Comparison of ENCODE assay signal across 2 cellular contexts in the genomic region with DNA sequence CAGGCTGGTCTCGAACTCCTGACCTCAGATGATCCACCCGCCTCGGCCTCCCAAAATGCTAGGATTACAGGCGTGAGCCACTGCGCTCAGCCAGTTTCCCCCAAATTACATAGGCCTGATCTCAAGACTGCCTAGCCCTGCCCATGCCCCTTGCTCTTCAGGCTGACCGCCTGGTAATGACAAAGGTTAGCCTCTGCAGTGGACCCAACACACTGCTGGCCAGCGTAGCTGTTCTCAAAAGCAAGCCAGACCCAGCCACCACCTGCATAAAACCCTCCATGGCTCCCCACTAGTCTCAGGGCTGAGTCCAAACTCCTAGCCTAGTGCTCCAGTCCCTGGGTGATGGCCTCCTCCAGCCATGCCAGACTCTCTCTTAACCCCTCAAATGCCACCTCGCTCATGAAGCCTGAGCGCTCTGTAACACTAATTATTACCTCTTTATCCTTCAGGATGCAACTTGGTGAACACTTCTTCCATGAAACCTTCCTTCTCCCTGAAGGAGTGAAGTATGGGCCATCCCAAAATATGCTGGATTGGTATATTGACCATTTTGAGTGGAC.
TF ChIP-seq lines count a peak whose summit lies in the region.

No MANE protein-coding gene starts in this region.

TF ChIP-seq in SK-N-SH, 30 proteins besides CTCF, POLR2A, EP300 and RAD21 (continued from another document):
- TF ChIP-seq TAF1 (IDR thresholded peaks at IDR 0.05; ENCODE audit: borderline replicate concordance, low read depth, low read length) (no peak), RFX5 (IDR thresholded peaks at IDR 0.05; ENCODE audit: low read length) (no peak)

TF ChIP-seq in SK-N-SH treated with all-trans-retinoic acid at 6 μM for 48 hours, 23 proteins besides CTCF, POLR2A, EP300 and RAD21 (continued from another document):
- TF ChIP-seq, protein P1, sequence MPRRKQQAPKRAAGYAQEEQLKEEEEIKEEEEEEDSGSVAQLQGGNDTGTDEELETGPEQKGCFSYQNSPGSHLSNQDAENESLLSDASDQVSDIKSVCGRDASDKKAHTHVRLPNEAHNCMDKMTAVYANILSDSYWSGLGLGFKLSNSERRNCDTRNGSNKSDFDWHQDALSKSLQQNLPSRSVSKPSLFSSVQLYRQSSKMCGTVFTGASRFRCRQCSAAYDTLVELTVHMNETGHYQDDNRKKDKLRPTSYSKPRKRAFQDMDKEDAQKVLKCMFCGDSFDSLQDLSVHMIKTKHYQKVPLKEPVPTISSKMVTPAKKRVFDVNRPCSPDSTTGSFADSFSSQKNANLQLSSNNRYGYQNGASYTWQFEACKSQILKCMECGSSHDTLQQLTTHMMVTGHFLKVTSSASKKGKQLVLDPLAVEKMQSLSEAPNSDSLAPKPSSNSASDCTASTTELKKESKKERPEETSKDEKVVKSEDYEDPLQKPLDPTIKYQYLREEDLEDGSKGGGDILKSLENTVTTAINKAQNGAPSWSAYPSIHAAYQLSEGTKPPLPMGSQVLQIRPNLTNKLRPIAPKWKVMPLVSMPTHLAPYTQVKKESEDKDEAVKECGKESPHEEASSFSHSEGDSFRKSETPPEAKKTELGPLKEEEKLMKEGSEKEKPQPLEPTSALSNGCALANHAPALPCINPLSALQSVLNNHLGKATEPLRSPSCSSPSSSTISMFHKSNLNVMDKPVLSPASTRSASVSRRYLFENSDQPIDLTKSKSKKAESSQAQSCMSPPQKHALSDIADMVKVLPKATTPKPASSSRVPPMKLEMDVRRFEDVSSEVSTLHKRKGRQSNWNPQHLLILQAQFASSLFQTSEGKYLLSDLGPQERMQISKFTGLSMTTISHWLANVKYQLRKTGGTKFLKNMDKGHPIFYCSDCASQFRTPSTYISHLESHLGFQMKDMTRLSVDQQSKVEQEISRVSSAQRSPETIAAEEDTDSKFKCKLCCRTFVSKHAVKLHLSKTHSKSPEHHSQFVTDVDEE (CRISPR knock-in tag; IDR thresholded peaks at IDR 0.05), result no peak
- TF ChIP-seq, protein P2, sequence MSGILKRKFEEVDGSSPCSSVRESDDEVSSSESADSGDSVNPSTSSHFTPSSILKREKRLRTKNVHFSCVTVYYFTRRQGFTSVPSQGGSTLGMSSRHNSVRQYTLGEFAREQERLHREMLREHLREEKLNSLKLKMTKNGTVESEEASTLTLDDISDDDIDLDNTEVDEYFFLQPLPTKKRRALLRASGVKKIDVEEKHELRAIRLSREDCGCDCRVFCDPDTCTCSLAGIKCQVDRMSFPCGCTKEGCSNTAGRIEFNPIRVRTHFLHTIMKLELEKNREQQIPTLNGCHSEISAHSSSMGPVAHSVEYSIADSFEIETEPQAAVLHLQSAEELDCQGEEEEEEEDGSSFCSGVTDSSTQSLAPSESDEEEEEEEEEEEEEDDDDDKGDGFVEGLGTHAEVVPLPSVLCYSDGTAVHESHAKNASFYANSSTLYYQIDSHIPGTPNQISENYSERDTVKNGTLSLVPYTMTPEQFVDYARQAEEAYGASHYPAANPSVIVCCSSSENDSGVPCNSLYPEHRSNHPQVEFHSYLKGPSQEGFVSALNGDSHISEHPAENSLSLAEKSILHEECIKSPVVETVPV (CRISPR knock-in tag; IDR thresholded peaks at IDR 0.05), result no peak
- no peak for TF ChIP-seq ZNF8 (CRISPR knock-in tag; IDR thresholded peaks at IDR 0.05)
- no peak for TF ChIP-seq ARNTL (CRISPR knock-in tag; IDR thresholded peaks at IDR 0.05; ENCODE audit: borderline replicate concordance, low read depth)
- TF ChIP-seq, protein P3, sequence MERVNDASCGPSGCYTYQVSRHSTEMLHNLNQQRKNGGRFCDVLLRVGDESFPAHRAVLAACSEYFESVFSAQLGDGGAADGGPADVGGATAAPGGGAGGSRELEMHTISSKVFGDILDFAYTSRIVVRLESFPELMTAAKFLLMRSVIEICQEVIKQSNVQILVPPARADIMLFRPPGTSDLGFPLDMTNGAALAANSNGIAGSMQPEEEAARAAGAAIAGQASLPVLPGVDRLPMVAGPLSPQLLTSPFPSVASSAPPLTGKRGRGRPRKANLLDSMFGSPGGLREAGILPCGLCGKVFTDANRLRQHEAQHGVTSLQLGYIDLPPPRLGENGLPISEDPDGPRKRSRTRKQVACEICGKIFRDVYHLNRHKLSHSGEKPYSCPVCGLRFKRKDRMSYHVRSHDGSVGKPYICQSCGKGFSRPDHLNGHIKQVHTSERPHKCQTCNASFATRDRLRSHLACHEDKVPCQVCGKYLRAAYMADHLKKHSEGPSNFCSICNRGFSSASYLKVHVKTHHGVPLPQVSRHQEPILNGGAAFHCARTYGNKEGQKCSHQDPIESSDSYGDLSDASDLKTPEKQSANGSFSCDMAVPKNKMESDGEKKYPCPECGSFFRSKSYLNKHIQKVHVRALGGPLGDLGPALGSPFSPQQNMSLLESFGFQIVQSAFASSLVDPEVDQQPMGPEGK (CRISPR knock-in tag; IDR thresholded peaks at IDR 0.05; ENCODE audit: borderline replicate concordance), result no peak
- no peak for TF ChIP-seq TCF4 (CRISPR knock-in tag; IDR thresholded peaks at IDR 0.05; ENCODE audit: borderline replicate concordance)
TF ChIP-seq in SK-N-SH treated with all-trans-retinoic acid at 6 μM for 48 hours: peak in this region for 0.
